11 cellular contexts compared by ENCODE assay signal in the genomic region with DNA sequence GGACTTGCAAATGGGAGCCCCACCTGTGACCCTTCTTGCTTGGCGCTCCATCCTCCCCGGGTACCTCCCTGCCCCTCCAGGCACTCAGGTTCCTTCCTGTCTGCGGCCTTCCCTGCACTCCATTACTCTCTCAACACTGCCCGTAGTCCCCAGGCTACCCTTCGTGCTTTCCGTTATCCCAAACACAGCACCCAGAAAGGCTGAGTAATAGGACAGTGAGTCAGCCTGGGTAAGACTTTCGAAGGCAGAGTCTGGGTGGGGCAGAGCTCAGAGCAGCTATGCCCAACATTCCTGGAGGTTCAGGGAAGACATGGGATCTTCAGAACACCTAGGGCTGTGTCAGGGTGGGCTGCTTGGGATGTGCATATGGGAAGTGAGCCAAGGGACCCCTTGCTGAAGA. TPM values are rescaled to one million over a fixed set of nuclear protein-coding genes. Genes with fewer than 3 reads are reported as not detected.
DNase-seq lines count a peak whose midpoint lies in the region; ATAC-seq and TF ChIP-seq lines count a peak whose summit lies in the region.
"Had no signal": no experiment of that assay in that cellular context is flagged by ENCODE, and none has a peak within 500 bp of the region (broad histone marks: within the 10 kb centered on the region; RNA-seq: fewer than 3 reads in every experiment).

No MANE protein-coding gene starts in this region.

- H3K4me1 Mint-ChIP-seq in GM23338 (peaks cover 28% of the 10 kb centered on the region), glutamatergic neuron (ENCODE audit: low read depth, unreplicated experiment) (peaks cover 6% of the 10 kb centered on the region)

- H3K4me2 ChIP-seq in GM23338, result 0 out of 2 replicates have a peak overlapping the region, but pooled peaks have one; percentile 56
- H3K4me2 ChIP-seq in OCI-LY7 (ENCODE audit: low read length), result no peak overlapping the region
- H3K4me2 ChIP-seq in MM.1S (ENCODE audit: low read depth, low read length), result no peak overlapping the region

- no peak overlapping the region for H3K4me3 ChIP-seq in GM23338
- H3K4me3 ChIP-seq in OCI-LY7 (ENCODE audit: low read depth, low read length, poor library complexity, severe bottlenecking), result no peak overlapping the region
- no peak overlapping the region for H3K4me3 ChIP-seq in MM.1S (ENCODE audit: low read length)
- H3K4me3 ChIP-seq: uterus had no signal

- H3K79me2 ChIP-seq in GM23338 (replicated peaks; ENCODE audit: insufficient read depth) (no peaks in the 10 kb centered on the region), OCI-LY7 (ENCODE audit: insufficient read depth, low read depth, low read length) (no peaks in the 10 kb centered on the region), MM.1S (ENCODE audit: low read length) (no peaks in the 10 kb centered on the region)

- H3K36me3 Mint-ChIP-seq in GM23338 (ENCODE audit: low read depth) (peaks cover 10% of the 10 kb centered on the region), glutamatergic neuron (ENCODE audit: unreplicated experiment) (no peaks in the 10 kb centered on the region)

- H3K9me3 Mint-ChIP-seq in GM23338 (no peaks in the 10 kb centered on the region), glutamatergic neuron (ENCODE audit: unreplicated experiment) (no peaks in the 10 kb centered on the region)
- H3K9me3 Mint-ChIP-seq: T-helper 1 cell treated with Interleukin-12 subunit alpha and Interleukin-12 subunit beta and Interleukin-4 antibody, amounts not matched to agents 30 μg/mL and 1 μg/mL, for 36 hours had no signal

- 0 out of 2 replicates have a peak, but pooled peaks cover 2% of the 10 kb centered on the region for H3F3A ChIP-seq in GM23338 (replicated peaks; ENCODE audit: low read depth)
- no peaks in the 10 kb centered on the region for H3F3A ChIP-seq in MM.1S (ENCODE audit: insufficient read depth, low read length)

- H3K9me2 ChIP-seq in GM23338 (ENCODE audit: insufficient read depth), result no peaks in the 10 kb centered on the region
- no peaks in the 10 kb centered on the region for H3K9me2 ChIP-seq in OCI-LY7 (ENCODE audit: insufficient read depth, low read length)
- no peaks in the 10 kb centered on the region for H3K9me2 ChIP-seq in MM.1S (replicated peaks; ENCODE audit: insufficient read depth, low read length)

- no peak overlapping the region; the same call in 1 of the 2 replicates for H3K27ac ChIP-seq in GM23338 (ENCODE audit: low read depth)
- H3K27ac ChIP-seq in OCI-LY7 (ENCODE audit: low read depth, low read length, poor library complexity, severe bottlenecking), result no peak overlapping the region
- no peak overlapping the region for H3K27ac ChIP-seq in MM.1S (ENCODE audit: low read length)
- H3K27ac ChIP-seq: uterus had no signal

- peak; percentile 17; the same call in 2 of the 3 replicates for ATAC-seq in GM23338

- H4K20me1 ChIP-seq in GM23338 (replicated peaks; ENCODE audit: insufficient read depth) (no peaks in the 10 kb centered on the region), OCI-LY7 (ENCODE audit: insufficient read depth, low read length) (no peaks in the 10 kb centered on the region), MM.1S (ENCODE audit: insufficient read depth, low read length) (no peaks in the 10 kb centered on the region)

- DNase-seq in GM23338 (ENCODE audit: low spot score) (no peak), RKO (ENCODE audit: low spot score) (peak; percentile 87), fibroblast of gingiva (ENCODE audit: low read depth) (peak; percentile 83), pulmonary artery endothelial cell (ENCODE audit: low read depth, low spot score) (peak; percentile 45), cerebellar nuclear complex (lab: John Stamatoyannopoulos, UW) (no peak), OCI-LY7 (ENCODE audit: low spot score) (no peak), glutamatergic neuron (no peak), MM.1S (no peak)
- DNase-seq: stimulated activated CD4-positive, alpha-beta T cell treated with anti-CD3 and anti-CD28 coated beads, Interleukin-4, amount 100 ng/mL, for 1 hour; uterus had no signal

- H3K4me3 Mint-ChIP-seq in GM23338 (no peak overlapping the region), glutamatergic neuron (ENCODE audit: unreplicated experiment) (no peak overlapping the region)
- H3K4me3 Mint-ChIP-seq: T-helper 1 cell treated with Interleukin-12 subunit alpha and Interleukin-12 subunit beta and Interleukin-4 antibody, amounts not matched to agents 30 μg/mL and 1 μg/mL, for 36 hours had no signal

- H3K27me3 Mint-ChIP-seq in GM23338 (ENCODE audit: insufficient read depth, low read depth, poor library complexity), result peaks cover 17% of the 10 kb centered on the region
- H3K27me3 Mint-ChIP-seq in glutamatergic neuron (ENCODE audit: unreplicated experiment), result peaks cover 5% of the 10 kb centered on the region

- no TSS peak for BruUV-seq in OCI-LY7 (replicated peaks; lab: Mats Ljungman, UMichigan)

- no peak overlapping the region for H3K9ac ChIP-seq in MM.1S (ENCODE audit: low read length)

- CTCF ChIA-PET in OCI-LY7 (lab: Charles Lee; ENCODE audit: unreplicated experiment), result no interaction called here

- H3K27ac Mint-ChIP-seq in GM23338 (0 out of 2 replicates have a peak overlapping the region, but pooled peaks have one; percentile 9), glutamatergic neuron (ENCODE audit: unreplicated experiment) (no peak overlapping the region)
- H3K27ac Mint-ChIP-seq: T-helper 1 cell treated with Interleukin-12 subunit alpha and Interleukin-12 subunit beta and Interleukin-4 antibody, amounts not matched to agents 30 μg/mL and 1 μg/mL, for 36 hours had no signal

- H3K4me1 ChIP-seq in GM23338 (ENCODE audit: insufficient read depth), result peaks cover 19% of the 10 kb centered on the region
- H3K4me1 ChIP-seq in OCI-LY7 (ENCODE audit: insufficient read depth, low read length, poor library complexity, severe bottlenecking), result no peaks in the 10 kb centered on the region
- H3K4me1 ChIP-seq in MM.1S (ENCODE audit: low read length), result no peaks in the 10 kb centered on the region
- H3K4me1 ChIP-seq: uterus had no signal

- intact Hi-C loops in OCI-LY7 (cut with micrococcal nuclease; ENCODE audit: unreplicated experiment), result no loop called here

- H2AFZ ChIP-seq in GM23338 (no peak overlapping the region), OCI-LY7 (ENCODE audit: low read length) (no peak overlapping the region), MM.1S (ENCODE audit: low read length) (no peak overlapping the region)

- H3K36me3 ChIP-seq in GM23338 (ENCODE audit: insufficient read depth) (no peaks in the 10 kb centered on the region), OCI-LY7 (ENCODE audit: insufficient read depth, low read length) (peaks cover 9% of the 10 kb centered on the region), MM.1S (replicated peaks; ENCODE audit: insufficient read depth, low read length) (no peaks in the 10 kb centered on the region)
- H3K36me3 ChIP-seq: uterus had no signal

- H3K9me3 ChIP-seq in OCI-LY7 (ENCODE audit: low read length) (no peaks in the 10 kb centered on the region), MM.1S (replicated peaks; ENCODE audit: insufficient read depth, low read length) (no peaks in the 10 kb centered on the region)
- H3K9me3 ChIP-seq: uterus had no signal

- H3K27me3 ChIP-seq in GM23338 (ENCODE audit: insufficient read depth), result no peaks in the 10 kb centered on the region
- 0 out of 2 replicates have a peak, but pooled peaks cover 6% of the 10 kb centered on the region for H3K27me3 ChIP-seq in MM.1S (replicated peaks; ENCODE audit: insufficient read depth, low read length)
- H3K27me3 ChIP-seq: uterus had no signal

- TF ChIP-seq CTCF in GM23338 (conservative IDR thresholded peaks at IDR 0.05; ENCODE audit: low read depth in 2 of 2) (no peak), OCI-LY7 (conservative IDR thresholded peaks at IDR 0.05; ENCODE audit: low read length) (no peak), glutamatergic neuron (IDR thresholded peaks at IDR 0.05; ENCODE audit: partially characterized antibody, unreplicated experiment) (no peak), MM.1S (IDR thresholded peaks at IDR 0.05; ENCODE audit: low read length) (no peak)

- POLR2A ChIA-PET in OCI-LY7 (lab: Charles Lee), result no interaction called here

TF ChIP-seq in GM23338, 12 proteins besides CTCF, POLR2A, EP300 and RAD21 (continues in another document):
- TF ChIP-seq POLR2AphosphoS5 (IDR thresholded peaks at IDR 0.05; ENCODE audit: low read depth), result no peak
- no peak for TF ChIP-seq STAT1 (IDR thresholded peaks at IDR 0.05; ENCODE audit: unreplicated experiment)
- TF ChIP-seq ZNF114 (CRISPR knock-in tag; IDR thresholded peaks at IDR 0.05), result no peak
- no peak for TF ChIP-seq EZH2 (IDR thresholded peaks at IDR 0.05; ENCODE audit: low read depth, unreplicated experiment)
- no peak for TF ChIP-seq CREB1 (CRISPR knock-in tag; IDR thresholded peaks at IDR 0.05; ENCODE audit: low read depth)
- no peak for TF ChIP-seq JUNB (IDR thresholded peaks at IDR 0.05; ENCODE audit: unreplicated experiment)
- no peak for TF ChIP-seq ZNF331 (CRISPR knock-in tag; IDR thresholded peaks at IDR 0.05; ENCODE audit: low read depth)
- TF ChIP-seq NANOG (IDR thresholded peaks at IDR 0.05; ENCODE audit: borderline replicate concordance), result no peak

RNA-seq across cellular contexts. Expression of a gene that starts 16.7 kb away (rescaled TPM):
- 11.3 and 12.1 TPM in 2 replicates for total RNA-seq in GM23338 (2014; rRNA removed; shearing (Covaris generic))
- 19.0 and 19.1 TPM in 2 replicates for polyA plus RNA-seq in GM23338 (2016; fragmentation: Nextera tagmentation; extraction: Ambion mirVana)
- total RNA-seq in pulmonary artery endothelial cell, result 32.4 and 40.8 TPM in 2 replicates
- total RNA-seq in OCI-LY7 (2014; rRNA removed; shearing (Covaris generic)), result 6.8 and 12.1 TPM in 2 replicates
- total RNA-seq in OCI-LY7 (2022), result 7.5 and 9.7 TPM in 2 replicates
- 2.6 TPM for total RNA-seq in glutamatergic neuron (ENCODE audit: unreplicated experiment)

RNA-seq across cellular contexts. Expression of a gene that starts 31.8 kb away (rescaled TPM):
- 61.0 and 69.4 TPM in 2 replicates for total RNA-seq in GM23338 (2014; rRNA removed; shearing (Covaris generic))
- 47.5 and 51.1 TPM in 2 replicates for polyA plus RNA-seq in GM23338 (2016; fragmentation: Nextera tagmentation; extraction: Ambion mirVana)
- total RNA-seq in pulmonary artery endothelial cell, result 31.3 and 36.9 TPM in 2 replicates
- 37.6 and 54.0 TPM in 2 replicates for total RNA-seq in OCI-LY7 (2014; rRNA removed; shearing (Covaris generic))
- total RNA-seq in OCI-LY7 (2022), result 47.5 and 54.4 TPM in 2 replicates
- total RNA-seq in glutamatergic neuron (ENCODE audit: unreplicated experiment), result 34.2 TPM

RNA-seq across cellular contexts. Expression of a gene that starts 31.9 kb away (rescaled TPM):
- 329 and 388 TPM in 2 replicates for total RNA-seq in GM23338 (2014; rRNA removed; shearing (Covaris generic))
- polyA plus RNA-seq in GM23338 (2016; fragmentation: Nextera tagmentation; extraction: Ambion mirVana), result 1,008 and 1,053 TPM in 2 replicates
- total RNA-seq in pulmonary artery endothelial cell, result 424 and 604 TPM in 2 replicates
- total RNA-seq in OCI-LY7 (2014; rRNA removed; shearing (Covaris generic)), result 569 and 633 TPM in 2 replicates
- 542 and 581 TPM in 2 replicates for total RNA-seq in OCI-LY7 (2022)
- 544 TPM for total RNA-seq in glutamatergic neuron (ENCODE audit: unreplicated experiment)

Comparison
In these comparisons a context has a peak if more than half of its experiments do, and no peak if none do; other contexts are left out.
1. DNase-seq: peak in RKO (single experiment), fibroblast of gingiva (single experiment) and pulmonary artery endothelial cell (single experiment); none in GM23338 (single experiment), cerebellar nuclear complex (0 of 2), OCI-LY7 (single experiment), glutamatergic neuron (single experiment) and MM.1S (single experiment).